ENCODE assay signal across 30 cellular contexts in genomic region chr5:159550951-159551350, GRCh38.
"Had no signal": no experiment of that assay in that cellular context is flagged by ENCODE, and none has a peak within 500 bp of the region (broad histone marks: within the 10 kb centered on the region; RNA-seq: fewer than 3 reads in every experiment).

No MANE protein-coding gene starts in this region.

- H3K4me1 ChIP-seq: adrenal gland, body of pancreas had no signal

- DNase-seq: activated CD4-positive, alpha-beta T cell treated with anti-CD3 and anti-CD28 coated beads for 48 hours; activated CD4-positive, alpha-beta T cell treated with anti-CD3 and anti-CD28 coated beads, Interleukin-2, amount 50 U/mL, for 4 hours; activated CD4-positive, CD25-positive, alpha-beta regulatory T cell treated with anti-CD3 and anti-CD28 coated beads, Interleukin-2, amount 50 U/mL, for 72 hours; activated CD8-positive, alpha-beta memory T cell treated with anti-CD3 and anti-CD28 coated beads, Interleukin-2, amount 50 U/mL, for 48 hours; activated CD8-positive, alpha-beta T cell treated with anti-CD3 and anti-CD28 coated beads, Interleukin-2, amount 10 ng/mL, durations not matched to agents 7 days and 5 days; activated naive CD4-positive, alpha-beta T cell treated with anti-CD3 and anti-CD28 coated beads, Interleukin-2, amount 50 U/mL, for 16 hours; activated naive CD8-positive, alpha-beta T cell treated with anti-CD3 and anti-CD28 coated beads, Interleukin-2, amount 10 ng/mL, durations not matched to agents 7 days and 5 days; activated T-cell treated with anti-CD3 and anti-CD28 coated beads, Interleukin-2, amount 50 U/mL, for 1 hour; adrenal gland; aorta; body of pancreas; central memory CD4-positive, alpha-beta T cell; KG1; MG63; MV-4-11; NCI-H1092 treated with DMSO at 0.1 percent for 48 hours; NCI-H1417 treated with DMSO at 0.1 percent for 48 hours; NCI-H1694; NCI-H2029; NCI-H2107; NCI-H2171 treated with DMSO at 0.1 percent for 48 hours; NCI-H510A treated with DMSO at 0.1 percent for 48 hours; NCI-H69; NK-92 treated with Interleukin-12 subunit alpha and Interleukin-12 subunit beta, amount 100 ng/mL, for 24 hours; OCI-M1; SHP77 had no signal

- H3K27me3 ChIP-seq: adrenal gland, body of pancreas, MG63, SJSA1 had no signal

- H3K27ac ChIP-seq: adrenal gland, body of pancreas, SJSA1 had no signal

- H3K4me1 Mint-ChIP-seq: activated naive CD8-positive, alpha-beta T cell treated with anti-CD3 and anti-CD28 coated beads, Interleukin-2, amount 10 ng/mL, durations not matched to agents 7 days and 5 days; WTC11 had no signal

- H3K27ac Mint-ChIP-seq: activated CD8-positive, alpha-beta T cell treated with anti-CD3 and anti-CD28 coated beads, Interleukin-2, amount 10 ng/mL, durations not matched to agents 7 days and 5 days; activated naive CD8-positive, alpha-beta T cell treated with anti-CD3 and anti-CD28 coated beads, Interleukin-2, amount 10 ng/mL, durations not matched to agents 7 days and 5 days; T-helper 1 cell treated with Interleukin-12 subunit alpha and Interleukin-12 subunit beta and Interleukin-4 antibody, amounts not matched to agents 30 μg/mL and 1 μg/mL, for 36 hours; WTC11 had no signal

- H3K36me3 ChIP-seq: adrenal gland, MG63, SJSA1 had no signal

- H3K4me3 ChIP-seq: adrenal gland, body of pancreas, MG63, SJSA1 had no signal

- H3K36me3 Mint-ChIP-seq: activated naive CD8-positive, alpha-beta T cell treated with anti-CD3 and anti-CD28 coated beads, Interleukin-2, amount 10 ng/mL, durations not matched to agents 7 days and 5 days had no signal

- ATAC-seq: activated CD8-positive, alpha-beta T cell treated with anti-CD3 and anti-CD28 coated beads, Interleukin-2, amount 10 ng/mL, durations not matched to agents 7 days and 5 days; body of pancreas; Panc1; WTC11 had no signal

- H3K9me3 ChIP-seq: adrenal gland had no signal

- H3K4me3 Mint-ChIP-seq: activated CD8-positive, alpha-beta T cell treated with anti-CD3 and anti-CD28 coated beads, Interleukin-2, amount 10 ng/mL, durations not matched to agents 7 days and 5 days; activated naive CD8-positive, alpha-beta T cell treated with anti-CD3 and anti-CD28 coated beads, Interleukin-2, amount 10 ng/mL, durations not matched to agents 7 days and 5 days; T-helper 1 cell treated with Interleukin-12 subunit alpha and Interleukin-12 subunit beta and Interleukin-4 antibody, amounts not matched to agents 30 μg/mL and 1 μg/mL, for 36 hours; WTC11 had no signal
